In genomic region chr2:102238039-102238756, GRCh38 we compare ENCODE assay signal across 1 cellular context.
TF ChIP-seq lines count a peak whose summit lies in the region.

No MANE protein-coding gene starts in this region.

TF ChIP-seq in HepG2, 621 proteins besides CTCF, POLR2A, EP300 and RAD21 (continued from another document and continues in another):
- TF ChIP-seq ZBTB40 (IDR thresholded peaks at IDR 0.05): no peak
- peak; percentile 73; the same call in 1 of the 2 replicates for TF ChIP-seq ZBTB40 (CRISPR knock-in tag; IDR thresholded peaks at IDR 0.05)
- TF ChIP-seq HOXA3 (CRISPR knock-in tag; IDR thresholded peaks at IDR 0.05): 0 out of 2 replicates have a peak, but pooled peaks have one; percentile 24
- TF ChIP-seq PRDM10 (CRISPR knock-in tag; IDR thresholded peaks at IDR 0.05; ENCODE audit: low read depth): no peak
- peak; percentile 52; the same call in 1 of the 2 replicates for TF ChIP-seq RARA (CRISPR knock-in tag; IDR thresholded peaks at IDR 0.05)
- TF ChIP-seq TFE3 (CRISPR knock-in tag; IDR thresholded peaks at IDR 0.05): peak; percentile 19; the same call in 1 of the 2 replicates
- TF ChIP-seq ZBTB37 (CRISPR knock-in tag; IDR thresholded peaks at IDR 0.05): no peak
- peak; percentile 38; the same call in 1 of the 2 replicates for TF ChIP-seq FOXK1 (CRISPR knock-in tag; IDR thresholded peaks at IDR 0.05; ENCODE audit: borderline replicate concordance, low read depth)
- no peak for TF ChIP-seq MIXL1 (CRISPR knock-in tag; IDR thresholded peaks at IDR 0.05)
- no peak for TF ChIP-seq ZSCAN31 (CRISPR knock-in tag; IDR thresholded peaks at IDR 0.05; ENCODE audit: low read depth)
- peak; percentile 33; the same call in 1 of the 2 replicates for TF ChIP-seq RXRB (CRISPR knock-in tag; IDR thresholded peaks at IDR 0.05; ENCODE audit: borderline replicate concordance)
- no peak for TF ChIP-seq TAF15 (IDR thresholded peaks at IDR 0.05; ENCODE audit: low read depth, low read length, poor library complexity, severe bottlenecking)
- no peak for TF ChIP-seq ZNF598 (CRISPR knock-in tag; IDR thresholded peaks at IDR 0.05; ENCODE audit: borderline replicate concordance)
- no peak for TF ChIP-seq ZNF20 (CRISPR knock-in tag; IDR thresholded peaks at IDR 0.05)
- peak; percentile 12; the same call in 1 of the 2 replicates for TF ChIP-seq NCOA2 (CRISPR knock-in tag; IDR thresholded peaks at IDR 0.05)
- no peak for TF ChIP-seq ERF (CRISPR knock-in tag; IDR thresholded peaks at IDR 0.05)
- peak; percentile 33; the same call in 1 of the 2 replicates for TF ChIP-seq MED1 (CRISPR knock-in tag; IDR thresholded peaks at IDR 0.05)
- no peak for TF ChIP-seq ZNF136 (CRISPR knock-in tag; IDR thresholded peaks at IDR 0.05; ENCODE audit: low read depth)
- no peak for TF ChIP-seq SAP130 (CRISPR knock-in tag; IDR thresholded peaks at IDR 0.05; ENCODE audit: low read depth)
- no peak for TF ChIP-seq ZNF337 (CRISPR knock-in tag; IDR thresholded peaks at IDR 0.05; ENCODE audit: borderline replicate concordance, low read depth)
- peak; percentile 11; the same call in 1 of the 2 replicates for TF ChIP-seq HDAC2 (CRISPR knock-in tag; IDR thresholded peaks at IDR 0.05)
- no peak for TF ChIP-seq TFDP2 (CRISPR knock-in tag; IDR thresholded peaks at IDR 0.05)
- TF ChIP-seq ZNF691 (CRISPR knock-in tag; IDR thresholded peaks at IDR 0.05; ENCODE audit: borderline replicate concordance, low read depth): no peak
- peak; percentile 56 for TF ChIP-seq GABPB1 (CRISPR knock-in tag; IDR thresholded peaks at IDR 0.05)
- TF ChIP-seq ZNF343 (CRISPR knock-in tag; IDR thresholded peaks at IDR 0.05): no peak
- TF ChIP-seq PHF20 (CRISPR knock-in tag; IDR thresholded peaks at IDR 0.05): no peak
- TF ChIP-seq ZBTB7A (CRISPR knock-in tag; IDR thresholded peaks at IDR 0.05): no peak
- no peak for TF ChIP-seq TEAD3 (CRISPR knock-in tag; optimal IDR thresholded peaks at IDR 0.05; ENCODE audit: borderline replicate concordance)
- TF ChIP-seq THYN1 (CRISPR knock-in tag; IDR thresholded peaks at IDR 0.05; ENCODE audit: borderline replicate concordance, low read depth): no peak
- no peak for TF ChIP-seq RFX3 (CRISPR knock-in tag; IDR thresholded peaks at IDR 0.05)
- peak; percentile 76 for TF ChIP-seq ELF3 (CRISPR knock-in tag; IDR thresholded peaks at IDR 0.05)
- TF ChIP-seq TBX2 (CRISPR knock-in tag; IDR thresholded peaks at IDR 0.05; ENCODE audit: borderline replicate concordance): no peak
- peak; percentile 72 for TF ChIP-seq ZBTB21 (CRISPR knock-in tag; IDR thresholded peaks at IDR 0.05)
- TF ChIP-seq GABPA (IDR thresholded peaks at IDR 0.05; ENCODE audit: low read depth, low read length): no peak
- peak; percentile 52 for TF ChIP-seq GABPA (CRISPR knock-in tag; IDR thresholded peaks at IDR 0.05; ENCODE audit: low read depth)
- TF ChIP-seq NFIB (CRISPR knock-in tag; IDR thresholded peaks at IDR 0.05; ENCODE audit: borderline replicate concordance): no peak
- no peak for TF ChIP-seq CCAR2 (optimal IDR thresholded peaks at IDR 0.05; ENCODE audit: low read depth, low read length)
- no peak for TF ChIP-seq FOXP1 (IDR thresholded peaks at IDR 0.05)
- 0 out of 2 replicates have a peak, but pooled peaks have one; percentile 30 for TF ChIP-seq FOXP1 (CRISPR knock-in tag; IDR thresholded peaks at IDR 0.05)
- no peak for TF ChIP-seq SOX13 (IDR thresholded peaks at IDR 0.05)
- 0 out of 4 replicates have a peak, but pooled peaks of 1 of the 2 experiments have one; percentile 10 for TF ChIP-seq SOX13 (CRISPR knock-in tag; conservative IDR thresholded peaks at IDR 0.05 in 1 of 2, IDR thresholded peaks at IDR 0.05 in 1 of 2)
- TF ChIP-seq SOX5 (CRISPR knock-in tag; IDR thresholded peaks at IDR 0.05; ENCODE audit: borderline replicate concordance): no peak
- no peak for TF ChIP-seq KLF16 (CRISPR knock-in tag; IDR thresholded peaks at IDR 0.05)
- no peak for TF ChIP-seq ZNF710 (CRISPR knock-in tag; IDR thresholded peaks at IDR 0.05; ENCODE audit: borderline replicate concordance)
- no peak for TF ChIP-seq KDM2A (CRISPR knock-in tag; IDR thresholded peaks at IDR 0.05; ENCODE audit: borderline replicate concordance, low read depth)
- no peak for TF ChIP-seq SNAI1 (CRISPR knock-in tag; IDR thresholded peaks at IDR 0.05; ENCODE audit: borderline replicate concordance)
- peak; percentile 48; the same call in 1 of the 2 replicates for TF ChIP-seq FOSL2 (CRISPR knock-in tag; IDR thresholded peaks at IDR 0.05)
- no peak for TF ChIP-seq SMARCC2 (IDR thresholded peaks at IDR 0.05)
